22 cellular contexts compared by ENCODE assay signal in genomic region chr11:38751421-38751820, GRCh38.
"Had no signal": no experiment of that assay in that cellular context is flagged by ENCODE, and none has a peak within 500 bp of the region (broad histone marks: within the 10 kb centered on the region; RNA-seq: fewer than 3 reads in every experiment).

No MANE protein-coding gene starts in this region.

- H3K4me1 ChIP-seq: SJSA1 had no signal

- H3K27me3 ChIP-seq: SJSA1 had no signal

- H3K36me3 ChIP-seq: SJSA1 had no signal

- DNase-seq: IMR-90, Karpas-422, KG1, NCI-H1048, NCI-H1105, NCI-H1417, NCI-H1436 treated with DMSO at 0.1 percent for 48 hours, NCI-H1694, NCI-H187 treated with DMSO at 0.1 percent for 48 hours, NCI-H2029 treated with DMSO at 0.1 percent for 48 hours, NCI-H2171 treated with DMSO at 0.1 percent for 48 hours, NCI-H345, NCI-H446 treated with DMSO at 0.1 percent for 48 hours, NCI-H510A treated with DMSO at 0.1 percent for 48 hours, NCI-H526, NCI-H82, Right ventricle myocardium superior, RPMI8226, SIG-M5 had no signal

- H3K9me3 ChIP-seq: SJSA1 had no signal

- ATAC-seq: HepG2 had no signal

- H3K27ac ChIP-seq: SJSA1, SK-N-MC had no signal

- H3K4me3 ChIP-seq: SJSA1, SK-N-MC had no signal
